In the genomic region with DNA sequence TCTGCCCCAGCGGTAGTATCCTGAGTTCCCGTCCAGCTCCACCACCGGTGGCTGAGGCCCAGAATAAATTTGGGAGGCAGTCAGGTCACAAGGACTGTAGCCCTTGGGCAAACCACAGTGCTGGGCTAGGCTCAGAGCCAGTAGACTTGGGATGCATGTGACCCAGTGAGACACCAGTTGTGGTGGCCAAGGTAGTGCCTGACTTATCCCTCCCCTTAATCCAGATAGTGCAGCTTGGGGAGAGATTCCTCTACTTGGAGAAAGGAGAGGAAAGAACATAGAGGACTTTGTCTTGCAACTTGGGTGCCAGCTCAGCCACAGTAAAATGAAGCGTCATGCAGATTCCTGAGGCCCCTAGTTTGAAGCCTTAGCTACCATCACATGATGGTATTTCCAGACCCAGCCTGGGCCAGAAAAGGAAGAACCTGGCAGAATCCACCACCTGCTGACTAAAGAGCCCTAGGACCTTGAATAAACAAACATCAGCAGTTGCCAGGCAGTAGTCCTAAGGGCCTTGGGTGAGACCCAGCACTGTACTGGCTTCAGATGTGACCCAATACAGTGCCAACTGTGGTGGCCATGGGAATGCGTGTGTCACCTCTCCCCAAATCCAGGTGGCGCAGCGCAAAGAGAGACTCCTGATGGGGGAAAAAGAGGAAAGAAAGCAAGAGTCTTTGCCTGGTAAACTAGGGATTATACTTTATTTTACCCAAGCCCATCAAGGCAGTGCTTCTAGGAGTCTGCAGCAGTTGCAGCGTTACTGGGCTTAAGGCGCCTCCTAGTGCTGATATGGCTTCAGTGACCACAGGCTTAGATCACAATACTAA, we compare ENCODE assay signal across 8 cellular contexts. TPM values are rescaled to one million over a fixed set of nuclear protein-coding genes. Genes with fewer than 3 reads are reported as not detected.
DNase-seq lines count a peak whose midpoint lies in the region; ATAC-seq and TF ChIP-seq lines count a peak whose summit lies in the region.

No MANE protein-coding gene starts in this region.

- H3K27ac Mint-ChIP-seq in activated CD4-positive, alpha-beta T cell treated with anti-CD3 and anti-CD28 coated beads, Interleukin-2, amount 10 ng/mL, durations not matched to agents 7 days and 5 days: peak overlapping the region; percentile 41

- H3K27ac ChIP-seq in dorsolateral prefrontal cortex (peak overlapping the region in 18 of 59 donors; percentile 7 to 61 (median 26)), lower lobe of right lung (no peak overlapping the region)

- H3K4me1 ChIP-seq in lower lobe of right lung: peaks cover 8% of the 10 kb centered on the region

- TF ChIP-seq CTCF in AG09309 (IDR thresholded peaks at IDR 0.05; ENCODE audit: control insufficient read depth, insufficient read depth, low read depth, low read length, missing control alignments): peak; percentile 87
- TF ChIP-seq CTCF in dorsolateral prefrontal cortex (IDR thresholded peaks at IDR 0.05 in 54 of 56, conservative IDR thresholded peaks at IDR 0.05 in 2 of 56; ENCODE audit: low read depth in 1 of 56, partially characterized antibody in 56 of 56): peak; percentile 24 to 82 (median 68)
- TF ChIP-seq CTCF in lower lobe of right lung (IDR thresholded peaks at IDR 0.05): peak; percentile 80

- H3K36me3 ChIP-seq in lower lobe of right lung: no peaks in the 10 kb centered on the region

- POLR2A ChIA-PET in activated CD4-positive, alpha-beta T cell treated with anti-CD3 and anti-CD28 coated beads, Interleukin-2, amount 10 ng/mL, durations not matched to agents 7 days and 5 days (lab: Charles Lee): interaction anchor here (0.6 kb wide), 1 partner anchor 488 kb away, joined by 6 read pairs; no protein-coding TSS in a partner anchor

- H3K4me3 ChIP-seq in AG09309 (ENCODE audit: control insufficient read depth, low read depth, low read length) (no peak overlapping the region), dorsolateral prefrontal cortex (peak overlapping the region in 1 of 59 donors; percentile 11), lower lobe of right lung (no peak overlapping the region)

- no peaks in the 10 kb centered on the region for H3K9me3 Mint-ChIP-seq in activated CD4-positive, alpha-beta T cell treated with anti-CD3 and anti-CD28 coated beads, Interleukin-2, amount 10 ng/mL, durations not matched to agents 7 days and 5 days

- H3K27me3 ChIP-seq in dorsolateral prefrontal cortex (no peaks in the 10 kb centered on the region), lower lobe of right lung (ENCODE audit: low read depth) (no peaks in the 10 kb centered on the region)

- no peaks in the 10 kb centered on the region for H3K9me3 ChIP-seq in lower lobe of right lung

- DNase-seq in AG09309 (ENCODE audit: low read depth) (no peak), NCI-H510A treated with DMSO at 0.1 percent for 48 hours (lab: John Stamatoyannopoulos, UW) (peak; percentile 82), dorsolateral prefrontal cortex (peak in 8 of 10 donors; percentile 28 to 69 (median 63)), lower lobe of right lung (peak; percentile 60)
- DNase-seq in activated CD4-positive, alpha-beta T cell treated with anti-CD3 and anti-CD28 coated beads, Interleukin-2, amount 10 ng/mL, durations not matched to agents 7 days and 5 days: peak; percentile 70
- DNase-seq in stimulated activated CD4-positive, alpha-beta T cell treated with anti-CD3 and anti-CD28 coated beads, TNF-alpha, amount 100 ng/mL, for 48 hours (ENCODE audit: low read depth in 3 of 3): peak; percentile 26 to 48 (median 34)

- peaks cover 4% of the 10 kb centered on the region for H3K27me3 Mint-ChIP-seq in activated CD4-positive, alpha-beta T cell treated with anti-CD3 and anti-CD28 coated beads, Interleukin-2, amount 10 ng/mL, durations not matched to agents 7 days and 5 days

- intact Hi-C loops in dorsolateral prefrontal cortex (cut with DNase I) (loop anchor here in 1 of 2 donors (5.0 kb wide), 3 partner anchors 426 to 641 kb away; partner anchors contain the start of genes ATM, CUL5 and NPAT), lower lobe of right lung (cut with DNase I) (no loop called here)

- no peaks in the 10 kb centered on the region for H3K36me3 Mint-ChIP-seq in activated CD4-positive, alpha-beta T cell treated with anti-CD3 and anti-CD28 coated beads, Interleukin-2, amount 10 ng/mL, durations not matched to agents 7 days and 5 days (ENCODE audit: low read depth)

- ATAC-seq in GM18873 (IDR thresholded peaks at IDR 0.05; ENCODE audit: low FRiP score, unreplicated experiment): peak; percentile 63
- peak; percentile 93 for ATAC-seq in HG03280 (IDR thresholded peaks at IDR 0.05; ENCODE audit: unreplicated experiment)
- peak; percentile 92 to 97 for ATAC-seq in lower lobe of right lung

- H3K4me3 Mint-ChIP-seq in activated CD4-positive, alpha-beta T cell treated with anti-CD3 and anti-CD28 coated beads, Interleukin-2, amount 10 ng/mL, durations not matched to agents 7 days and 5 days: no peak overlapping the region

- no peaks in the 10 kb centered on the region for H3K4me1 Mint-ChIP-seq in activated CD4-positive, alpha-beta T cell treated with anti-CD3 and anti-CD28 coated beads, Interleukin-2, amount 10 ng/mL, durations not matched to agents 7 days and 5 days

- CTCF ChIA-PET in activated CD4-positive, alpha-beta T cell treated with anti-CD3 and anti-CD28 coated beads, Interleukin-2, amount 10 ng/mL, durations not matched to agents 7 days and 5 days (lab: Charles Lee): interaction anchor here (0.6 to 1.5 kb wide), 4 partner anchors 206 to 639 kb away, joined by 3 to 6 read pairs (median 4); partner anchors contain the start of genes ATM, CUL5 and NPAT

RNA-seq across cellular contexts. Expression of gene DDX10, which starts 17.0 kb away (rescaled TPM):
- 10 to 100 TPM; 27.4 to 28.0 TPM for total RNA-seq in activated CD4-positive, alpha-beta T cell treated with anti-CD3 and anti-CD28 coated beads, Interleukin-2, amount 10 ng/mL, durations not matched to agents 7 days and 5 days
- total RNA-seq in dorsolateral prefrontal cortex (10 to 100 TPM; 20.8 to 50.0 (median 34.1) TPM), lower lobe of right lung (21.1 TPM)

RNA-seq across cellular contexts. Expression of gene EXPH5, which starts 54.3 kb away (rescaled TPM):
- 1 to 10 TPM; 2.0 to 3.3 TPM for total RNA-seq in activated CD4-positive, alpha-beta T cell treated with anti-CD3 and anti-CD28 coated beads, Interleukin-2, amount 10 ng/mL, durations not matched to agents 7 days and 5 days
- total RNA-seq in dorsolateral prefrontal cortex (10 to 100 TPM in 4 of 120 experiments, 1 to 10 TPM in 116; 1.5 to 12.1 (median 4.9) TPM), lower lobe of right lung (34.9 TPM)
